ENCODE assay signal across 18 cellular contexts in the genomic region with DNA sequence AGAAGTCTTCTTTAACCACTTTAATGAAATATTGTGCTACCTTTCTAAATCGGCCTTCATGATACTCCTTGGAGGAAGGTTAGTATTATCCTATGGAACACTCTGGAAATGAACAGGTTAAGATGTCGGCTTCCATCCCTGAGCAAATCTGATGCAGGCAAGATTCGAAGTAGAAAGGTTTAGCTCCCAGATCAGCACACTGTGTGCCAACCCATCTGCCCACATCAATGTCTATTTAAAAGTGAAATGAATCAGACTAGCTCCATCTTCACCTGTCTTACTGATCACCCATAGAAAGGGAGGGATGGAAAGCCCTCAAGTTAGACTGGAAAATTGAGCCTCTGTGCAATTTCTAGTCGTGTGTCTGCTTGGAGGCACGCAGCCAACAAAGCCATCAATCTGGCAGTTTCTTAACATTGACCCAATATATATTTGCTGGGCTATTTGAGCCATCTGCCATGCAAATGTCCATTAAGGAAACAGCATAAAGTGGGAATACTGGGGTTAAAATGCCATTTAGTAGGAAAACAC.
DNase-seq lines count a peak whose midpoint lies in the region; TF ChIP-seq lines count a peak whose summit lies in the region.
"Had no signal": no experiment of that assay in that cellular context is flagged by ENCODE, and none has a peak within 500 bp of the region (broad histone marks: within the 10 kb centered on the region; RNA-seq: fewer than 3 reads in every experiment).

No MANE protein-coding gene starts in this region.

- intact Hi-C loops in transverse colon (cut with DNase I; ENCODE audit: low total_unique reads), result no loop called here

- TF ChIP-seq CTCF in hepatocyte (IDR thresholded peaks at IDR 0.05; ENCODE audit: poor library complexity), result no peak
- TF ChIP-seq CTCF in transverse colon (IDR thresholded peaks at IDR 0.05), result no peak

- WGBS in hepatocyte (ENCODE audit: low lambda C conversion rate, missing lambda C conversion rate), result 77% methylated on average over 5 of the region's 5 CpGs
- WGBS in transverse colon (ENCODE audit: low coverage in 1 of 2), 2 donors, result 40 to 59% methylated on average over 1 to 5 of the region's 5 CpGs

- no peak for TF ChIP-seq EP300 in transverse colon (IDR thresholded peaks at IDR 0.05; ENCODE audit: low read depth)

- H3K9me3 ChIP-seq in hepatocyte (ENCODE audit: low read depth) (no peaks in the 10 kb centered on the region), transverse colon (no peaks in the 10 kb centered on the region)
- H3K9me3 ChIP-seq: Caco-2 had no signal

- H4K20me1 ChIP-seq in hepatocyte (ENCODE audit: insufficient read depth, poor library complexity, severe bottlenecking), result no peaks in the 10 kb centered on the region

- H3K4me3 ChIP-seq in hepatocyte (no peak overlapping the region), transverse colon (no peak overlapping the region)

- H3K4me1 ChIP-seq in hepatocyte (ENCODE audit: insufficient read depth) (no peaks in the 10 kb centered on the region), transverse colon (no peaks in the 10 kb centered on the region)

- H3K79me2 ChIP-seq in hepatocyte, result no peaks in the 10 kb centered on the region

- peak; percentile 59 for DNase-seq in DMS 273 (lab: John Stamatoyannopoulos, UW; ENCODE audit: unreplicated experiment)
- DNase-seq in NCI-H1092 (lab: John Stamatoyannopoulos, UW), result peak; percentile 56
- peak; percentile 51 to 74 for DNase-seq in NCI-H446 (lab: John Stamatoyannopoulos, UW)
- DNase-seq in cerebellum (ENCODE audit: low spot score), result peak; percentile 26
- no peak for DNase-seq in ecto neural progenitor cell (ENCODE audit: low spot score)
- DNase-seq in hepatocyte (ENCODE audit: low spot score), result no peak
- no peak for DNase-seq in transverse colon
- DNase-seq in T1000 (lab: John Stamatoyannopoulos, UW), result no peak
- DNase-seq: ACHN; AML-193; Caco-2; DMS53; H7; NCI-H1048; NCI-H2029; NCI-H510A treated with DMSO at 0.1 percent for 48 hours; NK-92 treated with Interleukin-12 subunit alpha and Interleukin-12 subunit beta, amount 100 ng/mL, for 24 hours had no signal

- in situ Hi-C loops in transverse colon (cut with MboI; ENCODE audit: low pct_ligation_motif_present in 1 of 4, low pct_unique_long_range_greater_than_20kb in 1 of 4, low sequenced_read_pairs in 3 of 4), result no loop called here

- H3K36me3 ChIP-seq in hepatocyte (replicated peaks; ENCODE audit: insufficient read depth, low read depth) (no peaks in the 10 kb centered on the region), transverse colon (no peaks in the 10 kb centered on the region)

- H3K9me2 ChIP-seq in hepatocyte (replicated peaks; ENCODE audit: insufficient read depth), result no peaks in the 10 kb centered on the region

- no peak overlapping the region for H3K4me2 ChIP-seq in hepatocyte
- H3K4me2 ChIP-seq: KMS-11 had no signal

- H2AFZ ChIP-seq in hepatocyte, result no peak overlapping the region

- H3K27me3 ChIP-seq in hepatocyte (no peaks in the 10 kb centered on the region), transverse colon (no peaks in the 10 kb centered on the region)

- H3K27ac ChIP-seq in hepatocyte (no peak overlapping the region), transverse colon (no peak overlapping the region)
- H3K27ac ChIP-seq: KMS-11 had no signal

- no peak for TF ChIP-seq POLR2A in transverse colon (IDR thresholded peaks at IDR 0.05)

Comparison
In these comparisons a context has a peak if more than half of its experiments do, and no peak if none do; other contexts are left out.
1. DNase-seq: peak in DMS 273 (single experiment), NCI-H1092 (single experiment), NCI-H446 (2 of 2) and cerebellum (single experiment); none in ecto neural progenitor cell (single experiment), hepatocyte (single experiment), transverse colon (single experiment) and T1000 (single experiment).